ENCODE assay signal across 23 cellular contexts in the genomic region with DNA sequence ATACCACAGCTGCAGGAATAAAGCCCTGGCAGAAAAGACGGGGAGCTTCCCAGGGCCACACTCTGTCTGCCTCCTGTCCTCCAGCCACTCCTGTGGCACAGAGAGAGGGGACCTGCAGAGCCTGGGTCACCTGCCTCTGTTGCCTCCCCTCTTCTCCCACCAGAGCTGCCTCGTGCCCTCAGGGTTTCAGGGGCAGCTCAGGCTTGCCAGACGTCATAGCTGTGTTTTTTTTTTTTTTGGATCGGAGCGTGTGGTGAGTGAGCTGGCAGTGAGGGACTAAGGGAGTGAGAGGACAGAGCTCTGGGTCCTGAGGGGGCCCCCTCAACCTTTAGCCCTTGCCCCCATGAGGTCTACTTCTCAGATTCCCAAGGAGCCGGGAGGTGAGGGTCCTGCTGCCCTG. TPM values are rescaled to one million over a fixed set of nuclear protein-coding genes. Genes with fewer than 3 reads are reported as not detected.
DNase-seq lines count a peak whose midpoint lies in the region; ATAC-seq, FAIRE-seq and TF ChIP-seq lines count a peak whose summit lies in the region.
"Had no signal": no experiment of that assay in that cellular context is flagged by ENCODE, and none has a peak within 500 bp of the region (broad histone marks: within the 10 kb centered on the region; RNA-seq: fewer than 3 reads in every experiment).

No MANE protein-coding gene starts in this region.

- TF ChIP-seq RAD21 in GM12878 (IDR thresholded peaks at IDR 0.05; ENCODE audit: insufficient read depth, low read depth, low read length): no peak

- H3K4me1 ChIP-seq in GM12878 (ENCODE audit: control insufficient read depth, insufficient read depth, low read length): peaks cover 34% of the 10 kb centered on the region

- peaks cover 79% of the 10 kb centered on the region for H3K79me2 ChIP-seq in GM12878 (ENCODE audit: control insufficient read depth, insufficient read depth, low read length)

- H3K9ac ChIP-seq in GM12878 (ENCODE audit: control insufficient read depth, insufficient read depth, low read length): peak overlapping the region; percentile 92

- no peaks in the 10 kb centered on the region for H3K27me3 Mint-ChIP-seq in T-helper 17 cell

- peak overlapping the region; percentile 77 for H3K4me3 Mint-ChIP-seq in stimulated activated effector memory CD8-positive, alpha-beta T cell treated with anti-CD3 and anti-CD28 coated beads, Interleukin-12 subunit alpha, Interleukin-12 subunit beta, amount 100 ng/mL, for 72 hours
- H3K4me3 Mint-ChIP-seq in T-helper 17 cell: no peak overlapping the region

- H3K36me3 Mint-ChIP-seq in stimulated activated effector memory CD8-positive, alpha-beta T cell treated with anti-CD3 and anti-CD28 coated beads, Interleukin-12 subunit alpha, Interleukin-12 subunit beta, amount 100 ng/mL, for 72 hours: peaks cover 47% of the 10 kb centered on the region
- no peaks in the 10 kb centered on the region for H3K36me3 Mint-ChIP-seq in T-helper 17 cell (ENCODE audit: low read depth)

- WGBS in GM12878 (ENCODE audit: insufficient coverage, insufficient replicate concordance, low lambda C conversion rate, missing lambda C conversion rate): 6% methylated on average over 5 of the region's 6 CpGs

- DNase-seq in cardiac septum (ENCODE audit: low spot score) (peak; percentile 35), left ventricle myocardium superior (no peak), GM12865 (ENCODE audit: low read depth) (no peak), GM12878 (ENCODE audit: low read depth, low spot score) (no peak), NOMO-1 (lab: John Stamatoyannopoulos, UW; ENCODE audit: unreplicated experiment in 2 of 2) (no peak), T-helper 17 cell (no peak)
- no peak for DNase-seq in stimulated activated effector memory CD8-positive, alpha-beta T cell treated with anti-CD3 and anti-CD28 coated beads, Interleukin-12 subunit alpha, Interleukin-12 subunit beta, amount 100 ng/mL, for 72 hours (ENCODE audit: low spot score in 2 of 2)
- no peak for DNase-seq in stimulated activated CD4-positive, alpha-beta T cell treated with anti-CD3 and anti-CD28 coated beads, Interleukin-2, amount 100 ng/mL, for 24 hours
- DNase-seq: ACHN; DMS79 treated with DMSO at 0.1 percent for 48 hours; H7; Karpas-422; NCI-H1105; NCI-H2081; NK-92 treated with Interleukin-12 subunit alpha and Interleukin-12 subunit beta, amount 100 ng/mL, for 24 hours had no signal

- no peaks in the 10 kb centered on the region for H3K9me3 Mint-ChIP-seq in stimulated activated effector memory CD8-positive, alpha-beta T cell treated with anti-CD3 and anti-CD28 coated beads, Interleukin-12 subunit alpha, Interleukin-12 subunit beta, amount 100 ng/mL, for 72 hours
- H3K9me3 Mint-ChIP-seq: CD14-positive monocyte had no signal

- H4K20me1 ChIP-seq in GM12878 (ENCODE audit: control insufficient read depth, insufficient read depth): no peaks in the 10 kb centered on the region

- peak overlapping the region; percentile 88 for H3K27ac ChIP-seq in GM12878 (ENCODE audit: control insufficient read depth, insufficient read depth)
- H3K27ac ChIP-seq: HL-60 had no signal

- TF ChIP-seq CTCF in GM12865 (IDR thresholded peaks at IDR 0.05; ENCODE audit: insufficient read depth, low read depth, low read length, missing control alignments): no peak
- TF ChIP-seq CTCF in GM12878 (IDR thresholded peaks at IDR 0.05 in 2 of 3, conservative IDR thresholded peaks at IDR 0.05 in 1 of 3; ENCODE audit: control insufficient read depth in 2 of 3, extremely low read depth in 1 of 3, insufficient read depth in 1 of 3, low read depth in 3 of 3, low read length in 3 of 3): no peak

- CTCF ChIA-PET in GM12878 (lab: Yijun Ruan, JAX): interaction anchor here (0.5 to 7.9 kb wide), 11 partner anchors 8 to 559 kb away, joined by 3 to 100 read pairs (median 4); a partner anchor contains a TSS

- H3K9me3 ChIP-seq in GM12878 (replicated peaks; ENCODE audit: control insufficient read depth, insufficient read depth, low read length): no peaks in the 10 kb centered on the region; the same call in 2 of the 3 replicates
- H3K9me3 ChIP-seq in T-helper 17 cell (ENCODE audit: control insufficient read depth, low read length, poor library complexity, severe bottlenecking): no peaks in the 10 kb centered on the region

- peaks cover 59% of the 10 kb centered on the region for H3K4me1 Mint-ChIP-seq in stimulated activated effector memory CD8-positive, alpha-beta T cell treated with anti-CD3 and anti-CD28 coated beads, Interleukin-12 subunit alpha, Interleukin-12 subunit beta, amount 100 ng/mL, for 72 hours
- peaks cover 27% of the 10 kb centered on the region for H3K4me1 Mint-ChIP-seq in T-helper 17 cell

- in situ Hi-C loops in GM12878 (cut with MboI): no loop called here

- H3K4me2 ChIP-seq in GM12878 (ENCODE audit: control insufficient read depth, insufficient read depth): peak overlapping the region; percentile 90

- RAD21 ChIA-PET in GM12878 (lab: Charles Lee; ENCODE audit: unreplicated experiment): interaction anchor here (0.7 to 7.2 kb wide), 14 partner anchors 9 to 112 kb away, joined by 3 to 115 read pairs (median 5); no protein-coding TSS in a partner anchor

- peaks cover 2 to 15% of the 10 kb centered on the region in 2 experiments; a peak in 3 of 4 replicates for H3K36me3 ChIP-seq in GM12878 (ENCODE audit: control insufficient read depth in 2 of 2, insufficient read depth in 2 of 2, low read length in 1 of 2)

- peak overlapping the region; percentile 20 for H3K27ac Mint-ChIP-seq in stimulated activated effector memory CD8-positive, alpha-beta T cell treated with anti-CD3 and anti-CD28 coated beads, Interleukin-12 subunit alpha, Interleukin-12 subunit beta, amount 100 ng/mL, for 72 hours
- no peak overlapping the region for H3K27ac Mint-ChIP-seq in T-helper 17 cell
- H3K27ac Mint-ChIP-seq: CD14-positive monocyte had no signal

- FAIRE-seq in GM12878 (lab: Jason Lieb, UNC): no peak
- FAIRE-seq: RCC 7860 had no signal

- H3K27me3 ChIP-seq in GM12878 (replicated peaks in 1 of 2; ENCODE audit: control insufficient read depth in 2 of 2, insufficient read depth in 2 of 2, low read length in 1 of 2): no peaks in the 10 kb centered on the region

- no peak for TF ChIP-seq EP300 in GM12878 (IDR thresholded peaks at IDR 0.05; ENCODE audit: borderline replicate concordance in 1 of 2, control insufficient read depth in 1 of 2, low read depth in 2 of 2, low read length in 2 of 2)

- no peak for ATAC-seq in left ventricle myocardium superior
- ATAC-seq in GM12878: peak; percentile 3
- ATAC-seq in stimulated activated effector memory CD8-positive, alpha-beta T cell treated with anti-CD3 and anti-CD28 coated beads, Interleukin-12 subunit alpha, Interleukin-12 subunit beta, amount 100 ng/mL, for 72 hours: no peak
- no peak for ATAC-seq in T-helper 17 cell
- ATAC-seq: Right ventricle myocardium inferior had no signal

- BruUV-seq in GM12878 (replicated peaks; lab: Mats Ljungman, UMichigan): no TSS peak

- SMC1A ChIA-PET in GM12878 (lab: Charles Lee; ENCODE audit: uncharacterized antibody, unreplicated experiment): interaction anchor here (0.7 to 10.6 kb wide), 13 partner anchors 10 to 739 kb away, joined by 3 to 132 read pairs (median 9); no protein-coding TSS in a partner anchor

- 0 out of 2 replicates have a peak, but pooled peaks have one; percentile 16 for TF ChIP-seq POLR2A in GM12878 (IDR thresholded peaks at IDR 0.05; ENCODE audit: low read depth, low read length)

- intact Hi-C loops in cardiac septum (cut with DNase I): no loop called here
- intact Hi-C loops in left ventricle myocardium superior (cut with micrococcal nuclease): no loop called here
- intact Hi-C loops in GM12878 (cut with micrococcal nuclease; ENCODE audit: unreplicated experiment): no loop called here

- no peak overlapping the region for H2AFZ ChIP-seq in GM12878 (ENCODE audit: control insufficient read depth, low read depth, low read length)

- peak overlapping the region; percentile 67 for H3K4me3 ChIP-seq in GM12865 (ENCODE audit: low read depth, low read length)
- peak overlapping the region; percentile 99 for H3K4me3 ChIP-seq in GM12878

- POLR2A ChIA-PET in GM12878 (lab: Charles Lee): interaction anchor here (0.6 to 3.3 kb wide), 18 partner anchors 9 to 709 kb away, joined by 3 to 21 read pairs (median 4); no protein-coding TSS in a partner anchor

TF ChIP-seq in GM12878, 131 proteins besides CTCF, POLR2A, EP300 and RAD21 (continues in another document):
- TF ChIP-seq, protein P1, sequence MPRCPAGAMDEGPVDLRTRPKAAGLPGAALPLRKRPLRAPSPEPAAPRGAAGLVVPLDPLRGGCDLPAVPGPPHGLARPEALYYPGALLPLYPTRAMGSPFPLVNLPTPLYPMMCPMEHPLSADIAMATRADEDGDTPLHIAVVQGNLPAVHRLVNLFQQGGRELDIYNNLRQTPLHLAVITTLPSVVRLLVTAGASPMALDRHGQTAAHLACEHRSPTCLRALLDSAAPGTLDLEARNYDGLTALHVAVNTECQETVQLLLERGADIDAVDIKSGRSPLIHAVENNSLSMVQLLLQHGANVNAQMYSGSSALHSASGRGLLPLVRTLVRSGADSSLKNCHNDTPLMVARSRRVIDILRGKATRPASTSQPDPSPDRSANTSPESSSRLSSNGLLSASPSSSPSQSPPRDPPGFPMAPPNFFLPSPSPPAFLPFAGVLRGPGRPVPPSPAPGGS (IDR thresholded peaks at IDR 0.05; ENCODE audit: borderline replicate concordance, insufficient read depth, low read depth, low read length, poor library complexity, severe bottlenecking): no peak
- TF ChIP-seq ZZZ3 (IDR thresholded peaks at IDR 0.05; ENCODE audit: control insufficient read depth, insufficient read length, low read depth) (no peak), HCFC1 (IDR thresholded peaks at IDR 0.05; ENCODE audit: low read length) (no peak), KDM1A (IDR thresholded peaks at IDR 0.05; ENCODE audit: borderline replicate concordance) (no peak)

RNA-seq across cellular contexts. Expression of a gene that starts 2.1 kb away (rescaled TPM):
- 1.00 TPM for total RNA-seq in cardiac septum
- 1.4 TPM for total RNA-seq in left ventricle myocardium superior
- 293 and 314 TPM in 2 replicates for total RNA-seq in GM12878 (2013; cell fraction: nucleolus; rRNA removed)
- total RNA-seq in GM12878 (2014; rRNA removed): 40.3 and 44.7 TPM in 2 replicates
- total RNA-seq in GM12878 (2014; rRNA removed; fragmentation: Illumina TruSeq; extraction: Trizol): 26.4 and 27.9 TPM in 2 replicates
- total RNA-seq in GM12878 (2021): 76.7 and 81.7 TPM in 2 replicates
- polyA plus RNA-seq in GM12878 (2011; ENCODE audit: low read depth): 68.9 TPM
- 73.5 and 146 TPM in 2 replicates for polyA plus RNA-seq in GM12878 (2011; rRNA removed)
- polyA plus RNA-seq in GM12878 (2011; cell fraction: cytosol; rRNA removed): 164 and 182 TPM in 2 replicates
- polyA plus RNA-seq in GM12878 (2011; cell fraction: nucleus; rRNA removed): 666 and 871 TPM in 2 replicates
- 144 and 184 TPM in 2 replicates for polyA plus RNA-seq in GM12878 (2012)
- 31.6 and 54.7 TPM in 2 replicates for polyA plus RNA-seq in GM12878 (2014; fragmentation: Illumina TruSeq; extraction: Trizol)
- polyA plus RNA-seq in GM12878 (2014; fragmentation: Nextera tagmentation; extraction: Ambion mirVana): 1 to 10 TPM; 6.7 to 7.4 TPM
- polyA plus RNA-seq in GM12878 (2014; rRNA removed): 86.5 and 99.8 TPM in 2 replicates
- polyA plus RNA-seq in GM12878 (2016; fragmentation: Nextera tagmentation; extraction: Ambion mirVana): 100 to 1,000 TPM; 103 to 109 TPM
- 99.0 and 156 TPM in 2 replicates for polyA minus RNA-seq in GM12878 (2011; rRNA and poly(A)+ RNA removed)
- polyA minus RNA-seq in GM12878 (2011; cell fraction: cytosol; rRNA and poly(A)+ RNA removed): 50.8 and 58.4 TPM in 2 replicates
- 143 and 160 TPM in 2 replicates for polyA minus RNA-seq in GM12878 (2011; cell fraction: nucleus; rRNA and poly(A)+ RNA removed)
- total RNA-seq in T-helper 17 cell: under 1 TPM; 0.67 to 0.83 TPM
- total RNA-seq: G401, HT1080, NCI-H460, OCI-LY7 had no signal

Comparison
In these comparisons a context has a peak if more than half of its experiments do, and no peak if none do; other contexts are left out.
1. RNA of a gene that starts 2.1 kb away (total RNA-seq): 26.4 to 314 TPM in GM12878; 1.4 TPM in left ventricle myocardium superior (single experiment), 1.00 TPM in cardiac septum (single experiment) and 0.67 to 0.83 TPM in T-helper 17 cell; every median in the first group is over 10 times any median in the second.